In genomic region chrX:1119275-1119674, GRCh38 we compare ENCODE assay signal across 1 cellular context.
TF ChIP-seq lines count a peak whose summit lies in the region.

No MANE protein-coding gene starts in this region.

TF ChIP-seq in K562, 482 proteins besides CTCF, POLR2A, EP300 and RAD21:
- TF ChIP-seq ZNF609 (CRISPR knock-in tag; IDR thresholded peaks at IDR 0.05; ENCODE audit: borderline replicate concordance) (no peak), ZNF512 (tag; IDR thresholded peaks at IDR 0.05) (peak; percentile 55)
TF ChIP-seq in K562: peak in this region for 1.
